ENCODE assay signal across 21 cellular contexts in genomic region chr6:80544500-80545055, GRCh38.
DNase-seq lines count a peak whose midpoint lies in the region; ATAC-seq, FAIRE-seq and TF ChIP-seq lines count a peak whose summit lies in the region.
"Had no signal": no experiment of that assay in that cellular context is flagged by ENCODE, and none has a peak within 500 bp of the region (broad histone marks: within the 10 kb centered on the region; RNA-seq: fewer than 3 reads in every experiment).

No MANE protein-coding gene starts in this region.

- H3K27ac Mint-ChIP-seq in HFFc6, result peak overlapping the region; percentile 88
- H3K27ac Mint-ChIP-seq: activated T-helper 2 cell treated with anti-CD3 and anti-CD28 coated beads, Interferon-gamma antibody, Interleukin-2, Interleukin-4, amounts not matched to agents 10 μg/mL and 5 μg/mL and 100 μg/mL, durations not matched to agents 14 hours and 24 hours and 36 hours; type B pancreatic cell had no signal

- intact Hi-C loops in left lung (cut with DNase I), result no loop called here

- H3K27me3 Mint-ChIP-seq in HFFc6 (ENCODE audit: insufficient read depth), result no peaks in the 10 kb centered on the region; the same call in 1 of the 2 replicates
- H3K27me3 Mint-ChIP-seq: type B pancreatic cell had no signal

- no peak overlapping the region for H3K4me2 ChIP-seq in keratinocyte (ENCODE audit: control insufficient read depth, extremely low read depth, insufficient read depth, low read depth, low read length)
- H3K4me2 ChIP-seq: BLaER1 had no signal

- DNase-seq in HFFc6 (no peak), UCSD-AML1 (lab: John Stamatoyannopoulos, UW; ENCODE audit: unreplicated experiment) (peak; percentile 10), keratinocyte (ENCODE audit: low read depth, low spot score) (no peak), pons (ENCODE audit: low spot score) (peak; percentile 36), substantia nigra (lab: John Stamatoyannopoulos, UW) (no peak), left lung (no peak), HPDE6-E6E7 (ENCODE audit: extremely low spot score) (no peak)
- DNase-seq in activated CD4-positive, CD25-positive, alpha-beta regulatory T cell treated with anti-CD3 and anti-CD28 coated beads, Interleukin-2, amount 50 U/mL, for 72 hours, result no peak
- DNase-seq: activated CD4-positive, alpha-beta T cell treated with anti-CD3 and anti-CD28 coated beads, Interleukin-2, amount 50 U/mL, for 48 hours; activated CD8-positive, alpha-beta memory T cell treated with anti-CD3 and anti-CD28 coated beads, Interleukin-2, amount 50 U/mL, for 48 hours; head of caudate nucleus; left cardiac atrium; midbrain; NCI-H146; NCI-H524 treated with DMSO at 0.1 percent for 48 hours had no signal

- no peak for FAIRE-seq in keratinocyte (lab: Jason Lieb, UNC)
- FAIRE-seq: K562 had no signal

- H3K9me1 ChIP-seq in keratinocyte (ENCODE audit: control insufficient read depth, extremely low read depth, insufficient read depth, low read length), result no peaks in the 10 kb centered on the region

- TF ChIP-seq CTCF in HFFc6 (IDR thresholded peaks at IDR 0.05) (no peak), keratinocyte (optimal IDR thresholded peaks at IDR 0.05 in 1 of 3, IDR thresholded peaks at IDR 0.05 in 1 of 3, conservative IDR thresholded peaks at IDR 0.05 in 1 of 3; ENCODE audit: extremely low read depth in 1 of 3, insufficient read depth in 2 of 3, low read length in 3 of 3) (no peak), left lung (IDR thresholded peaks at IDR 0.05) (no peak)

- no peaks in the 10 kb centered on the region for H3K9me3 Mint-ChIP-seq in HFFc6
- H3K9me3 Mint-ChIP-seq: activated T-helper 2 cell treated with anti-CD3 and anti-CD28 coated beads, Interferon-gamma antibody, Interleukin-2, Interleukin-4, amounts not matched to agents 10 μg/mL and 5 μg/mL and 100 μg/mL, durations not matched to agents 14 hours and 24 hours and 36 hours had no signal

- dilution Hi-C loops in keratinocyte (cut with MboI; ENCODE audit: extremely low pct_ligation_motif_present, low sequenced_read_pairs), result no loop called here

- H3K9me3 ChIP-seq in keratinocyte (ENCODE audit: control insufficient read depth, low read depth, low read length) (no peaks in the 10 kb centered on the region), left lung (no peaks in the 10 kb centered on the region)
- H3K9me3 ChIP-seq: BLaER1, neutrophil had no signal

- H3K36me3 ChIP-seq in keratinocyte (ENCODE audit: control insufficient read depth in 2 of 2, extremely low read depth in 1 of 2, insufficient read depth in 2 of 2, low read length in 2 of 2) (no peaks in the 10 kb centered on the region), left lung (no peaks in the 10 kb centered on the region)
- H3K36me3 ChIP-seq: BLaER1, neutrophil had no signal

- H3K4me3 Mint-ChIP-seq in HFFc6, result peak overlapping the region; percentile 54
- H3K4me3 Mint-ChIP-seq: type B pancreatic cell had no signal

- H4K20me1 ChIP-seq in keratinocyte (ENCODE audit: control insufficient read depth, extremely low read depth, insufficient read depth, low read length), result no peaks in the 10 kb centered on the region
- H4K20me1 ChIP-seq: BLaER1 had no signal

- H3K79me2 ChIP-seq in keratinocyte (ENCODE audit: control insufficient read depth, insufficient read depth, low read length), result no peaks in the 10 kb centered on the region

- ATAC-seq in left lung, result no peak
- ATAC-seq: K562 had no signal

- peaks cover 7% of the 10 kb centered on the region; the same call in 1 of the 2 replicates for H3K36me3 Mint-ChIP-seq in HFFc6 (ENCODE audit: low read depth)
- H3K36me3 Mint-ChIP-seq: type B pancreatic cell had no signal

- no peak overlapping the region for H3K9ac ChIP-seq in keratinocyte (ENCODE audit: control insufficient read depth, extremely low read depth, insufficient read depth, low read length)
- H3K9ac ChIP-seq: BLaER1 had no signal

- peaks cover 100% of the 10 kb centered on the region for H3K4me1 Mint-ChIP-seq in HFFc6 (ENCODE audit: low read depth)

- H3K4me1 ChIP-seq in keratinocyte (ENCODE audit: control insufficient read depth, extremely low read depth, insufficient read depth, low read length) (peaks cover 41% of the 10 kb centered on the region), left lung (peaks cover 0 to 7% of the 10 kb centered on the region in 2 donors)

- H3K4me3 ChIP-seq in keratinocyte (ENCODE audit: control insufficient read depth in 2 of 3, extremely low read depth in 1 of 3, insufficient read depth in 2 of 3, low read depth in 1 of 3, low read length in 3 of 3) (no peak overlapping the region), left lung (no peak overlapping the region)
- H3K4me3 ChIP-seq: BLaER1, coronary artery, K562 had no signal

- H3K27me3 ChIP-seq in keratinocyte (ENCODE audit: control insufficient read depth, extremely low read depth, insufficient read depth, low read length) (no peaks in the 10 kb centered on the region), left lung (no peaks in the 10 kb centered on the region)
- H3K27me3 ChIP-seq: BLaER1, neutrophil had no signal

- no peak overlapping the region for H3K27ac ChIP-seq in keratinocyte (ENCODE audit: control insufficient read depth, insufficient read depth, low read length)
- H3K27ac ChIP-seq in substantia nigra (ENCODE audit: low read depth, low read length, poor library complexity, severe bottlenecking), result no peak overlapping the region
- no peak overlapping the region for H3K27ac ChIP-seq in left lung
- H3K27ac ChIP-seq: BLaER1, coronary artery, neutrophil had no signal

- peak overlapping the region; percentile 5 for H2AFZ ChIP-seq in keratinocyte (ENCODE audit: control insufficient read depth, low read length)

Comparison
In these comparisons a context has a peak if more than half of its experiments do, and no peak if none do; other contexts are left out.
1. DNase-seq: peak in UCSD-AML1 (single experiment) and pons (single experiment); none in HFFc6 (single experiment), keratinocyte (single experiment), substantia nigra (0 of 49), activated CD4-positive, CD25-positive, alpha-beta regulatory T cell treated with anti-CD3 and anti-CD28 coated beads, Interleukin-2, amount 50 U/mL, for 72 hours (single experiment), left lung (0 of 2) and HPDE6-E6E7 (single experiment).